ENCODE assay signal across 21 cellular contexts in the genomic region with DNA sequence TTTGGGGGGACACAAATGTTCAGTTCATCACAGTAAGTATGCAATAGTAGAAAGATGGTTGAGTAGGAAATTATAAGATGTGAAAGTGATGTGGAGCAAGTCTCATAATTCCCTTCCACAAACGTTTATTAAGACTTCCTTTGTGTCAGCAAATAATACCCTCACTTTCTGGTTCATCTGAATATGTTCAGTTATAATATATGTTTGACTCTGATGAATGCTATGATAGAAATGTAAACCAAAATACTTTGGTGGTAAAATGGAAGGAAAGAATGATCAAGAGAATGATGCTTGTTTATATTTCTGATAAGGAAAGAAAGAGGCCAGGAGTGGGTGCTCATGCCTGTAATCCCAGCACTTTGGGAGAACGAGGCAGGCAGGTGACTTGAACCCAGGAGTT.
"Had no signal": no experiment of that assay in that cellular context is flagged by ENCODE, and none has a peak within 500 bp of the region (broad histone marks: within the 10 kb centered on the region; RNA-seq: fewer than 3 reads in every experiment).

No MANE protein-coding gene starts in this region.

- ATAC-seq: gastrocnemius medialis; naive thymus-derived CD4-positive, alpha-beta T cell; psoas muscle had no signal

- H3K4me3 ChIP-seq: dorsolateral prefrontal cortex, gastrocnemius medialis, left ventricle myocardium inferior, lung, psoas muscle, sigmoid colon, stomach, thoracic aorta, transverse colon had no signal

- H3K36me3 ChIP-seq: gastrocnemius medialis, left ventricle myocardium inferior, sigmoid colon, stomach, thoracic aorta, transverse colon had no signal

- H3K9me3 ChIP-seq: gastrocnemius medialis, left ventricle myocardium inferior, psoas muscle, sigmoid colon, stomach, thoracic aorta, transverse colon had no signal

- H3K4me1 ChIP-seq: gastrocnemius medialis, left ventricle myocardium inferior, psoas muscle, sigmoid colon, stomach, transverse colon had no signal

- H3K27me3 ChIP-seq: dorsolateral prefrontal cortex, gastrocnemius medialis, sigmoid colon, stomach, transverse colon had no signal

- DNase-seq: cortex of kidney; dorsolateral prefrontal cortex; effector CD8-positive, alpha-beta T cell; gastrocnemius medialis; glutamatergic neuron; immature natural killer cell; kidney; left cardiac atrium; left ventricle myocardium inferior; naive thymus-derived CD4-positive, alpha-beta T cell; nephron progenitor cell; psoas muscle; sigmoid colon; small intestine; stimulated activated CD4-positive, alpha-beta T cell treated with anti-CD3 and anti-CD28 coated beads, Interleukin-12 subunit alpha, Interleukin-12 subunit beta, amount 100 ng/mL, for 4 hours; stimulated activated naive CD4-positive, alpha-beta T cell; stomach; substantia nigra; transverse colon had no signal

- H3K27ac ChIP-seq: dorsolateral prefrontal cortex, gastrocnemius medialis, left ventricle myocardium inferior, psoas muscle, sigmoid colon, stomach, thoracic aorta, transverse colon had no signal
